ENCODE assay signal across 8 cellular contexts in genomic region chr3:149129326-149130123, GRCh38. TPM values are rescaled to one million over a fixed set of nuclear protein-coding genes. Genes with fewer than 3 reads are reported as not detected.
DNase-seq lines count a peak whose midpoint lies in the region; ATAC-seq, FAIRE-seq and TF ChIP-seq lines count a peak whose summit lies in the region.

HPS3 (plus strand) TSS chr3:149129638; CDS start chr3:149129724, 86 bp downstream.

- peak within 1 kb of the TSS; percentile 65 for H3K27ac ChIP-seq in angular gyrus (ENCODE audit: low read depth, low read length)

- ATAC-seq in GM18505 (IDR thresholded peaks at IDR 0.05; ENCODE audit: unreplicated experiment) (peak; percentile 97), HG02970 (IDR thresholded peaks at IDR 0.05; ENCODE audit: low FRiP score, unreplicated experiment) (peak; percentile 96), T-helper 17 cell (peak; percentile 94), left ventricle myocardium superior (peak; percentile 100)

- no peaks in the 10 kb centered on the region for H3K9me3 ChIP-seq in T-helper 17 cell (ENCODE audit: control insufficient read depth, low read length, poor library complexity, severe bottlenecking)

- TF ChIP-seq POLR2A in GM18505 (IDR thresholded peaks at IDR 0.05; ENCODE audit: borderline replicate concordance, extremely low read depth, insufficient read depth, insufficient read length), result peak; percentile 86

- H3K27ac Mint-ChIP-seq in T-helper 17 cell, result peak within 1 kb of the TSS; percentile 91

- FAIRE-seq in urothelium cell line (lab: Jason Lieb, UNC), result no peak

- intact Hi-C loops in left ventricle myocardium superior (cut with micrococcal nuclease), result loop anchor here (10.0 kb wide), 2 partner anchors 175 to 345 kb away; partner anchors contain the start of gene TM4SF4

- H3K4me1 Mint-ChIP-seq in T-helper 17 cell, result peaks cover 39% of the 10 kb centered on the region

- peak within 1 kb of the TSS; percentile 98 for H3K4me3 Mint-ChIP-seq in T-helper 17 cell

- peaks cover 23% of the 10 kb centered on the region for H3K27me3 Mint-ChIP-seq in T-helper 17 cell

- peak; percentile 72 to 81 for DNase-seq in NCI-H187 (lab: John Stamatoyannopoulos, UW)
- DNase-seq in T-helper 17 cell, result peak; percentile 55 to 81 (median 75)
- peak; percentile 97 for DNase-seq in left ventricle myocardium superior
- DNase-seq in pulmonary artery endothelial cell (ENCODE audit: low read depth, low spot score), result peak; percentile 68
- peak; percentile 92 for DNase-seq in urothelium cell line (ENCODE audit: low spot score)

- peaks cover 12% of the 10 kb centered on the region for H3K36me3 Mint-ChIP-seq in T-helper 17 cell (ENCODE audit: low read depth)

RNA-seq across cellular contexts. Expression of gene HPS3, which starts in this region (rescaled TPM):
- 10 to 100 TPM; 12.7 to 12.9 TPM for total RNA-seq in T-helper 17 cell
- 5.8 TPM for total RNA-seq in left ventricle myocardium superior
- 16.4 and 33.0 TPM in 2 replicates for total RNA-seq in pulmonary artery endothelial cell

Comparison
In these comparisons a context has a peak if more than half of its experiments do, and no peak if none do; other contexts are left out.
1. Peak in every context shown above with its lines: DNase-seq, ATAC-seq and H3K27ac ChIP-seq.